ENCODE assay signal across 1 cellular context in the genomic region with DNA sequence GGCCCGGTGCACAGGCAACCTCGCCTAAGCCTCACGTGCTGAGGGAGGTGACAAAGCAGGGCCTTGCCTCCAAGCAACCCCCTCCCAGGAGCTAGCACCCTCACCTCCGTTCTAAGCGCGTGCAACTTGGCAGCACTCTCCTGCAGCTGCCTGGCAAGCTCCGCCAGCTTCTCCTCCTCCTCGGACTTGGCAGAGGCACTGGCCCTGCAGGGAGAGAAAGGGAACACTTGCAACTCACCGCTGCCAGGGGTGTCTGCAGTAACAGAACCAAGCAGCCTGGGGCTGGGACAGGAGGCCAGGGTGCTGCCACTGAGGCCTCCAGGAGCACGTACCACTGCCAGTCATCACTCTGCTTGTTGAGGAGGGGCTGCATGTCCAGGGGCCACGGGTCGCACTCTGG.
TF ChIP-seq lines count a peak whose summit lies in the region.

No MANE protein-coding gene starts in this region.

TF ChIP-seq in HepG2, 621 proteins besides CTCF, POLR2A, EP300 and RAD21:
- TF ChIP-seq KMT2B (CRISPR knock-in tag; IDR thresholded peaks at IDR 0.05), result no peak
- TF ChIP-seq ZNF672 (CRISPR knock-in tag; IDR thresholded peaks at IDR 0.05), result no peak
- no peak for TF ChIP-seq ELF4 (CRISPR knock-in tag; IDR thresholded peaks at IDR 0.05; ENCODE audit: borderline replicate concordance)
- no peak for TF ChIP-seq EZH2 (conservative IDR thresholded peaks at IDR 0.05; ENCODE audit: low read depth, low read length)
- TF ChIP-seq, protein P1, sequence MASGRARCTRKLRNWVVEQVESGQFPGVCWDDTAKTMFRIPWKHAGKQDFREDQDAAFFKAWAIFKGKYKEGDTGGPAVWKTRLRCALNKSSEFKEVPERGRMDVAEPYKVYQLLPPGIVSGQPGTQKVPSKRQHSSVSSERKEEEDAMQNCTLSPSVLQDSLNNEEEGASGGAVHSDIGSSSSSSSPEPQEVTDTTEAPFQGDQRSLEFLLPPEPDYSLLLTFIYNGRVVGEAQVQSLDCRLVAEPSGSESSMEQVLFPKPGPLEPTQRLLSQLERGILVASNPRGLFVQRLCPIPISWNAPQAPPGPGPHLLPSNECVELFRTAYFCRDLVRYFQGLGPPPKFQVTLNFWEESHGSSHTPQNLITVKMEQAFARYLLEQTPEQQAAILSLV (CRISPR knock-in tag; IDR thresholded peaks at IDR 0.05; ENCODE audit: borderline replicate concordance), result no peak
- TF ChIP-seq, protein P2, sequence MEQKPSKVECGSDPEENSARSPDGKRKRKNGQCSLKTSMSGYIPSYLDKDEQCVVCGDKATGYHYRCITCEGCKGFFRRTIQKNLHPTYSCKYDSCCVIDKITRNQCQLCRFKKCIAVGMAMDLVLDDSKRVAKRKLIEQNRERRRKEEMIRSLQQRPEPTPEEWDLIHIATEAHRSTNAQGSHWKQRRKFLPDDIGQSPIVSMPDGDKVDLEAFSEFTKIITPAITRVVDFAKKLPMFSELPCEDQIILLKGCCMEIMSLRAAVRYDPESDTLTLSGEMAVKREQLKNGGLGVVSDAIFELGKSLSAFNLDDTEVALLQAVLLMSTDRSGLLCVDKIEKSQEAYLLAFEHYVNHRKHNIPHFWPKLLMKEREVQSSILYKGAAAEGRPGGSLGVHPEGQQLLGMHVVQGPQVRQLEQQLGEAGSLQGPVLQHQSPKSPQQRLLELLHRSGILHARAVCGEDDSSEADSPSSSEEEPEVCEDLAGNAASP (CRISPR knock-in tag; IDR thresholded peaks at IDR 0.05; ENCODE audit: borderline replicate concordance), result no peak
- TF ChIP-seq ZNF160 (CRISPR knock-in tag; IDR thresholded peaks at IDR 0.05), result no peak
- TF ChIP-seq SALL1 (CRISPR knock-in tag; IDR thresholded peaks at IDR 0.05), result no peak
- TF ChIP-seq, protein P3, sequence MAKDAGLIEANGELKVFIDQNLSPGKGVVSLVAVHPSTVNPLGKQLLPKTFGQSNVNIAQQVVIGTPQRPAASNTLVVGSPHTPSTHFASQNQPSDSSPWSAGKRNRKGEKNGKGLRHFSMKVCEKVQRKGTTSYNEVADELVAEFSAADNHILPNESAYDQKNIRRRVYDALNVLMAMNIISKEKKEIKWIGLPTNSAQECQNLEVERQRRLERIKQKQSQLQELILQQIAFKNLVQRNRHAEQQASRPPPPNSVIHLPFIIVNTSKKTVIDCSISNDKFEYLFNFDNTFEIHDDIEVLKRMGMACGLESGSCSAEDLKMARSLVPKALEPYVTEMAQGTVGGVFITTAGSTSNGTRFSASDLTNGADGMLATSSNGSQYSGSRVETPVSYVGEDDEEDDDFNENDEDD (CRISPR knock-in tag; IDR thresholded peaks at IDR 0.05; ENCODE audit: borderline replicate concordance), result no peak
- TF ChIP-seq SYNCRIP (IDR thresholded peaks at IDR 0.05; ENCODE audit: insufficient read depth, low read depth, low read length), result no peak
- TF ChIP-seq KLF16 (CRISPR knock-in tag; IDR thresholded peaks at IDR 0.05), result no peak
- TF ChIP-seq HMG20B (CRISPR knock-in tag; conservative IDR thresholded peaks at IDR 0.05), result no peak
- no peak for TF ChIP-seq ZNF24 (IDR thresholded peaks at IDR 0.05)
- TF ChIP-seq, protein P4, sequence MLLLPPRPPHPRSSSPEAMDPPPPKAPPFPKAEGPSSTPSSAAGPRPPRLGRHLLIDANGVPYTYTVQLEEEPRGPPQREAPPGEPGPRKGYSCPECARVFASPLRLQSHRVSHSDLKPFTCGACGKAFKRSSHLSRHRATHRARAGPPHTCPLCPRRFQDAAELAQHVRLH (CRISPR knock-in tag; IDR thresholded peaks at IDR 0.05; ENCODE audit: borderline replicate concordance, low read depth), result no peak
- no peak for TF ChIP-seq GABPB1 (CRISPR knock-in tag; IDR thresholded peaks at IDR 0.05)
- no peak for TF ChIP-seq POLR2G (IDR thresholded peaks at IDR 0.05; ENCODE audit: low read depth, low read length)
TF ChIP-seq in HepG2: peak in this region for 0.
